ENCODE assay signal across 22 cellular contexts in genomic region chr10:101484154-101484748, GRCh38.
DNase-seq lines count a peak whose midpoint lies in the region; FAIRE-seq and TF ChIP-seq lines count a peak whose summit lies in the region.
"Had no signal": no experiment of that assay in that cellular context is flagged by ENCODE, and none has a peak within 500 bp of the region (broad histone marks: within the 10 kb centered on the region; RNA-seq: fewer than 3 reads in every experiment).

No MANE protein-coding gene starts in this region.

- peak overlapping the region; percentile 40 for H3K4me3 ChIP-seq in SK-N-MC
- no peak overlapping the region for H3K4me3 ChIP-seq in endodermal cell (ENCODE audit: low read length)
- H3K4me3 ChIP-seq: SJSA1 had no signal

- no peak overlapping the region for H3K4me3 Mint-ChIP-seq in endodermal cell
- H3K4me3 Mint-ChIP-seq: CD4-positive, CD25-positive, alpha-beta regulatory T cell had no signal

- H3K9me3 ChIP-seq in SK-N-MC (ENCODE audit: low read depth, low read length) (no peaks in the 10 kb centered on the region), endodermal cell (ENCODE audit: control insufficient read depth, low read length) (no peaks in the 10 kb centered on the region)
- H3K9me3 ChIP-seq: SJSA1 had no signal

- H3K9ac ChIP-seq in SK-N-MC (ENCODE audit: insufficient read length): no peak overlapping the region
- no peak overlapping the region for H3K9ac ChIP-seq in endodermal cell (ENCODE audit: extremely low read depth, low read length, poor library complexity, severe bottlenecking)
- H3K9ac ChIP-seq: KMS-11 had no signal

- H3K27ac ChIP-seq in SK-N-MC (0 out of 2 replicates have a peak overlapping the region, but pooled peaks have one; percentile 9), endodermal cell (ENCODE audit: low read depth, low read length) (no peak overlapping the region)
- H3K27ac ChIP-seq: KMS-11, SJSA1 had no signal

- no peak for TF ChIP-seq POLR2A in H54 (IDR thresholded peaks at IDR 0.05; ENCODE audit: low read depth, low read length)

- FAIRE-seq in H54 (lab: Jason Lieb, UNC): no peak
- FAIRE-seq: A204.1, GM18507 had no signal

- H3K4me1 Mint-ChIP-seq in endodermal cell: peaks cover 38% of the 10 kb centered on the region

- H3K27me3 ChIP-seq in endodermal cell (ENCODE audit: control insufficient read depth, insufficient read depth, low read length, poor library complexity, severe bottlenecking): no peaks in the 10 kb centered on the region
- H3K27me3 ChIP-seq: SJSA1 had no signal

- no peak for TF ChIP-seq CTCF in endodermal cell (conservative IDR thresholded peaks at IDR 0.05)

- H3K27me3 Mint-ChIP-seq in endodermal cell (ENCODE audit: insufficient read depth): no peaks in the 10 kb centered on the region
- H3K27me3 Mint-ChIP-seq: CD4-positive, CD25-positive, alpha-beta regulatory T cell had no signal

- H3K9me3 Mint-ChIP-seq in endodermal cell: no peaks in the 10 kb centered on the region

- WGBS in endodermal cell (ENCODE audit: insufficient coverage in 1 of 2, insufficient read length in 1 of 2), 2 experiments: 85 to 92% methylated on average over 6 to 8 of the region's 8 CpGs

- H3K36me3 ChIP-seq in SK-N-MC (ENCODE audit: insufficient read depth, low read length) (no peaks in the 10 kb centered on the region), endodermal cell (ENCODE audit: control insufficient read depth, insufficient read depth, low read length) (peaks cover 11% of the 10 kb centered on the region)

- DNase-seq in NOMO-1 treated with DMSO at 0.1 percent for 48 hours (lab: John Stamatoyannopoulos, UW; ENCODE audit: unreplicated experiment) (peak; percentile 63), NOMO-1 treated with dmso at 0.1 percent for 144 hours (lab: John Stamatoyannopoulos, UW; ENCODE audit: unreplicated experiment) (no peak), SK-N-MC (ENCODE audit: low read depth, low spot score) (peak; percentile 50), endodermal cell (no peak), superior temporal gyrus (ENCODE audit: extremely low spot score) (peak; percentile 65), NCI-H2227 treated with DMSO at 0.1 percent for 48 hours (lab: John Stamatoyannopoulos, UW) (no peak), NCI-H345 (lab: John Stamatoyannopoulos, UW) (no peak), H54 (ENCODE audit: insufficient read length, low spot score) (no peak)
- DNase-seq: CD4-positive, CD25-positive, alpha-beta regulatory T cell; COR-L47; DMS153; GOT3; IMR-90; NCI-H1105; NCI-H146; NCI-H2029 treated with DMSO at 0.1 percent for 48 hours; NCI-H2171; NCI-H526 treated with DMSO at 0.1 percent for 48 hours had no signal

- peak overlapping the region; percentile 28 for H3K27ac Mint-ChIP-seq in endodermal cell
- H3K27ac Mint-ChIP-seq: CD4-positive, CD25-positive, alpha-beta regulatory T cell had no signal

- H3K4me1 ChIP-seq in endodermal cell (ENCODE audit: control insufficient read depth, insufficient read depth, low read length): peaks cover 3% of the 10 kb centered on the region
- H3K4me1 ChIP-seq: SJSA1 had no signal

- H3K36me3 Mint-ChIP-seq in endodermal cell (ENCODE audit: low read depth): peaks cover 16% of the 10 kb centered on the region

Comparison
In these comparisons a context has a peak if more than half of its experiments do, and no peak if none do; other contexts are left out.
1. DNase-seq: peak in NOMO-1 treated with DMSO at 0.1 percent for 48 hours (single experiment), SK-N-MC (single experiment) and superior temporal gyrus (single experiment); none in NOMO-1 treated with dmso at 0.1 percent for 144 hours (single experiment), endodermal cell (single experiment), NCI-H2227 treated with DMSO at 0.1 percent for 48 hours (single experiment), NCI-H345 (single experiment) and H54 (single experiment).